Comparison of ENCODE assay signal across 10 cellular contexts in genomic region chr5:16626696-16627264, GRCh38. TPM values are rescaled to one million over a fixed set of nuclear protein-coding genes. Genes with fewer than 3 reads are reported as not detected.
DNase-seq lines count a peak whose midpoint lies in the region; ATAC-seq and TF ChIP-seq lines count a peak whose summit lies in the region.
"Had no signal": no experiment of that assay in that cellular context is flagged by ENCODE, and none has a peak within 500 bp of the region (broad histone marks: within the 10 kb centered on the region; RNA-seq: fewer than 3 reads in every experiment).

No MANE protein-coding gene starts in this region.

- ATAC-seq in HG03175 (IDR thresholded peaks at IDR 0.05; ENCODE audit: unreplicated experiment): peak; percentile 55
- ATAC-seq in activated CD8-positive, alpha-beta T cell treated with anti-CD3 and anti-CD28 coated beads for 36 hours: peak; percentile 83
- no peak for ATAC-seq in Right ventricle myocardium inferior

- intact Hi-C loops in left ventricle myocardium inferior (cut with micrococcal nuclease) (no loop called here), Right ventricle myocardium inferior (cut with DNase I) (no loop called here)
- intact Hi-C loops in activated CD8-positive, alpha-beta T cell treated with anti-CD3 and anti-CD28 coated beads for 36 hours (cut with micrococcal nuclease): loop anchor here (5.0 kb wide), 1 partner anchor 159 kb away; the partner anchor contains the start of gene ZNF622

- H3K27me3 ChIP-seq in right atrium auricular region (no peaks in the 10 kb centered on the region), left ventricle myocardium inferior (ENCODE audit: low read depth) (no peaks in the 10 kb centered on the region)

- no peaks in the 10 kb centered on the region for H3K9me3 ChIP-seq in right atrium auricular region
- H3K9me3 ChIP-seq in left ventricle myocardium inferior (replicated peaks): no peaks in the 10 kb centered on the region

- H3K4me3 ChIP-seq in right atrium auricular region (peak overlapping the region; percentile 22 to 38), left ventricle myocardium inferior (no peak overlapping the region), foreskin fibroblast (ENCODE audit: low read depth in 1 of 2, low read length in 2 of 2) (no peak overlapping the region)

- H3K4me3 Mint-ChIP-seq in activated CD8-positive, alpha-beta T cell treated with anti-CD3 and anti-CD28 coated beads for 36 hours: peak overlapping the region; percentile 54

- H3K9me3 Mint-ChIP-seq in activated CD8-positive, alpha-beta T cell treated with anti-CD3 and anti-CD28 coated beads for 36 hours: no peaks in the 10 kb centered on the region

- H3K4me1 ChIP-seq in right atrium auricular region (peaks cover 0 to 32% of the 10 kb centered on the region in 2 donors), left ventricle myocardium inferior (peaks cover 33% of the 10 kb centered on the region)

- CTCF ChIA-PET in activated CD8-positive, alpha-beta T cell treated with anti-CD3 and anti-CD28 coated beads for 36 hours (lab: Charles Lee): interaction anchor here (1.1 to 2.4 kb wide), 6 partner anchors 10 to 171 kb away, joined by 3 to 15 read pairs (median 4); partner anchors contain the start of gene RETREG1

- H3K36me3 ChIP-seq in right atrium auricular region: no peaks in the 10 kb centered on the region
- no peaks in the 10 kb centered on the region for H3K36me3 ChIP-seq in left ventricle myocardium inferior

- peaks cover 3% of the 10 kb centered on the region for H3K36me3 Mint-ChIP-seq in activated CD8-positive, alpha-beta T cell treated with anti-CD3 and anti-CD28 coated beads for 36 hours (ENCODE audit: low read depth)

- peaks cover 50% of the 10 kb centered on the region for H3K4me1 Mint-ChIP-seq in activated CD8-positive, alpha-beta T cell treated with anti-CD3 and anti-CD28 coated beads for 36 hours (ENCODE audit: low read depth)

- no peaks in the 10 kb centered on the region for H3K27me3 Mint-ChIP-seq in activated CD8-positive, alpha-beta T cell treated with anti-CD3 and anti-CD28 coated beads for 36 hours

- no peak for DNase-seq in right atrium auricular region (ENCODE audit: low spot score)
- no peak for DNase-seq in left ventricle myocardium inferior
- peak; percentile 70 for DNase-seq in activated CD8-positive, alpha-beta T cell treated with anti-CD3 and anti-CD28 coated beads for 36 hours
- peak; percentile 33 for DNase-seq in stromal cell of bone marrow (ENCODE audit: low read depth)
- no peak for DNase-seq in Right ventricle myocardium inferior (ENCODE audit: missing footprints)
- no peak for DNase-seq in NCI-H345 treated with DMSO at 0.1 percent for 48 hours (lab: John Stamatoyannopoulos, UW; ENCODE audit: unreplicated experiment)
- DNase-seq in foreskin fibroblast: no peak
- DNase-seq: GOT3, substantia nigra had no signal

- POLR2A ChIA-PET in activated CD8-positive, alpha-beta T cell treated with anti-CD3 and anti-CD28 coated beads for 36 hours (lab: Charles Lee): interaction anchor here (1.0 to 6.9 kb wide), 3 partner anchors 9 to 15 kb away, joined by 4 to 79 read pairs (median 5); partner anchors contain the start of gene RETREG1

- TF ChIP-seq CTCF in right atrium auricular region (IDR thresholded peaks at IDR 0.05): no peak
- no peak for TF ChIP-seq CTCF in left ventricle myocardium inferior (IDR thresholded peaks at IDR 0.05; ENCODE audit: borderline replicate concordance)
- TF ChIP-seq CTCF in activated CD8-positive, alpha-beta T cell treated with anti-CD3 and anti-CD28 coated beads for 36 hours (IDR thresholded peaks at IDR 0.05): no peak
- TF ChIP-seq CTCF in foreskin fibroblast (IDR thresholded peaks at IDR 0.05; ENCODE audit: low read depth, low read length): no peak

- peak overlapping the region; percentile 96 for H3K27ac Mint-ChIP-seq in activated CD8-positive, alpha-beta T cell treated with anti-CD3 and anti-CD28 coated beads for 36 hours

- H3K27ac ChIP-seq in right atrium auricular region: peak overlapping the region; percentile 64 to 90
- H3K27ac ChIP-seq in left ventricle myocardium inferior (replicated peaks): no peak overlapping the region

RNA-seq across cellular contexts. Expression of gene RETREG1, which starts 10.0 kb away (rescaled TPM):
- 100 to 1,000 TPM; 102 to 180 TPM for total RNA-seq in right atrium auricular region
- total RNA-seq in left ventricle myocardium inferior: 269 TPM
- total RNA-seq in activated CD8-positive, alpha-beta T cell treated with anti-CD3 and anti-CD28 coated beads for 36 hours: 10 to 100 TPM; 31.7 to 31.9 TPM
- total RNA-seq in Right ventricle myocardium inferior: 197 TPM

Comparison
In these comparisons a context has a peak if more than half of its experiments do, and no peak if none do; other contexts are left out.
1. H3K4me3 ChIP-seq: peak in right atrium auricular region (2 of 2); none in left ventricle myocardium inferior (single experiment) and foreskin fibroblast (0 of 2).
2. DNase-seq: peak in activated CD8-positive, alpha-beta T cell treated with anti-CD3 and anti-CD28 coated beads for 36 hours (single experiment) and stromal cell of bone marrow (single experiment); none in right atrium auricular region (single experiment), left ventricle myocardium inferior (single experiment), Right ventricle myocardium inferior (single experiment), NCI-H345 treated with DMSO at 0.1 percent for 48 hours (single experiment) and foreskin fibroblast (0 of 2).